In genomic region chr6:57130784-57131183, GRCh38 we compare ENCODE assay signal across 14 cellular contexts.
"Had no signal": no experiment of that assay in that cellular context is flagged by ENCODE, and none has a peak within 500 bp of the region (broad histone marks: within the 10 kb centered on the region; RNA-seq: fewer than 3 reads in every experiment).

No MANE protein-coding gene starts in this region.

- H3K27ac ChIP-seq: ascending aorta, breast epithelium, epithelial cell of prostate had no signal

- H3K9me3 Mint-ChIP-seq: activated naive CD4-positive, alpha-beta T cell treated with anti-CD3 and anti-CD28 coated beads for 36 hours; activated naive CD8-positive, alpha-beta T cell treated with anti-CD3 and anti-CD28 coated beads, Interleukin-2, amount 50 U/mL, for 24 hours; activated T-helper 17 cell treated with anti-CD3 and anti-CD28 coated beads, Interleukin-2, amount 50 U/mL, for 72 hours; stimulated activated effector memory CD8-positive, alpha-beta T cell treated with anti-CD3 and anti-CD28 coated beads, Interleukin-12 subunit alpha, Interleukin-12 subunit beta, amount 100 ng/mL, for 72 hours; T-cell had no signal

- DNase-seq: activated CD4-positive, CD25-positive, alpha-beta regulatory T cell treated with anti-CD3 and anti-CD28 coated beads, Interleukin-2, amount 50 U/mL, for 72 hours; activated naive CD4-positive, alpha-beta T cell treated with anti-CD3 and anti-CD28 coated beads for 36 hours; activated naive CD8-positive, alpha-beta T cell treated with anti-CD3 and anti-CD28 coated beads, Interleukin-2, amount 50 U/mL, for 24 hours; activated T-cell treated with anti-CD3 and anti-CD28 coated beads for 4 hours; kidney glomerular epithelial cell; stimulated activated CD4-positive, alpha-beta T cell treated with anti-CD3 and anti-CD28 coated beads, Interleukin-12 subunit alpha, Interleukin-12 subunit beta, amount 100 ng/mL, for 4 hours; stimulated activated CD4-positive, alpha-beta T cell treated with anti-CD3 and anti-CD28 coated beads, Interleukin-2, amount 100 ng/mL, for 24 hours; T-cell; T-helper 9 cell had no signal

- H3K9me3 ChIP-seq: ascending aorta, breast epithelium had no signal

- H3K4me1 Mint-ChIP-seq: activated naive CD8-positive, alpha-beta T cell treated with anti-CD3 and anti-CD28 coated beads, Interleukin-2, amount 50 U/mL, for 24 hours; stimulated activated effector memory CD8-positive, alpha-beta T cell treated with anti-CD3 and anti-CD28 coated beads, Interleukin-12 subunit alpha, Interleukin-12 subunit beta, amount 100 ng/mL, for 72 hours had no signal

- ATAC-seq: activated naive CD8-positive, alpha-beta T cell treated with anti-CD3 and anti-CD28 coated beads, Interleukin-2, amount 50 U/mL, for 24 hours; activated T-helper 17 cell treated with anti-CD3 and anti-CD28 coated beads, Interleukin-2, amount 50 U/mL, for 72 hours; stimulated activated effector memory CD8-positive, alpha-beta T cell treated with anti-CD3 and anti-CD28 coated beads, Interleukin-12 subunit alpha, Interleukin-12 subunit beta, amount 100 ng/mL, for 72 hours; T-cell had no signal

- H3K27me3 Mint-ChIP-seq: activated naive CD8-positive, alpha-beta T cell treated with anti-CD3 and anti-CD28 coated beads, Interleukin-2, amount 50 U/mL, for 24 hours; activated T-helper 17 cell treated with anti-CD3 and anti-CD28 coated beads, Interleukin-2, amount 50 U/mL, for 72 hours; T-cell had no signal

- H3K36me3 ChIP-seq: breast epithelium had no signal

- H3K4me3 Mint-ChIP-seq: activated naive CD4-positive, alpha-beta T cell treated with anti-CD3 and anti-CD28 coated beads for 36 hours; activated naive CD8-positive, alpha-beta T cell treated with anti-CD3 and anti-CD28 coated beads, Interleukin-2, amount 50 U/mL, for 24 hours; activated T-helper 17 cell treated with anti-CD3 and anti-CD28 coated beads, Interleukin-2, amount 50 U/mL, for 72 hours; stimulated activated effector memory CD8-positive, alpha-beta T cell treated with anti-CD3 and anti-CD28 coated beads, Interleukin-12 subunit alpha, Interleukin-12 subunit beta, amount 100 ng/mL, for 72 hours; T-cell had no signal

- H3K27ac Mint-ChIP-seq: activated naive CD4-positive, alpha-beta T cell treated with anti-CD3 and anti-CD28 coated beads for 36 hours; activated naive CD8-positive, alpha-beta T cell treated with anti-CD3 and anti-CD28 coated beads, Interleukin-2, amount 50 U/mL, for 24 hours; activated T-helper 17 cell treated with anti-CD3 and anti-CD28 coated beads, Interleukin-2, amount 50 U/mL, for 72 hours; stimulated activated effector memory CD8-positive, alpha-beta T cell treated with anti-CD3 and anti-CD28 coated beads, Interleukin-12 subunit alpha, Interleukin-12 subunit beta, amount 100 ng/mL, for 72 hours; T-cell had no signal

- H3K27me3 ChIP-seq: ascending aorta, breast epithelium had no signal

- H3K4me1 ChIP-seq: breast epithelium had no signal

- H3K4me3 ChIP-seq: ascending aorta, breast epithelium had no signal
